21 cellular contexts compared by ENCODE assay signal in the genomic region with DNA sequence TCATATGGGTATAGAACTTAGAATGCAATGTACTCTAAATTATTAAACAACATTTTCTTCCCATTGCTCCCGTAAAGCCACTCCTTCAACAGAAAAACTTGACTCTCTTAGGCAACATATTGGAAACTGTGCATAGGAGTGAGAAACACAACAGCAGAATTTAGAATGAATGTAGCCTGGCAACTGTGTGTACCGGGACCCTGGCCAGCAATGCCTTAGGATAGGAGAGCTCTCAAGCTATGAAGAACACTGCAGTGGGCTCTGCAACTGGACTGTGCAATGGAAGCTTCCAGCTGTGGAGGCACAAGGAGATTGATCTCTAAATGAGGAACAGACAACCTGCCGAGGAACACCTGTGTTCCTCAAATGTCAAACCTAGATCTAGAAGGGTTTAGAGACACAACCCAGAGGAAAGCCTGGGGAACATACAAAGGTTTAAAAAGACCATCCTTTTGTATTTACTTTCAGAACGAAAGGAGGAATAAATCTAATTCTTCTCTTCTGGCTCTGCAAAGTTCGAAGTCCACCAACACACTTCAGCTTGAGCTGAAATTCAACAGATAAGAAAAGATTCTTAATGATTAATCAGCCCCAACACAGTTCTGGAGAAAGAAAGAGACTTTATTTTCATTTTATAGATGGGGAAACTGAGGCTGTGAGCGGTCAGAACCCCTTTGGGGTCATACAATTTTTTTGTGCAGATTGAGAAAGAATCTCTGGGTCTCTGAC. TPM values are rescaled to one million over a fixed set of nuclear protein-coding genes. Genes with fewer than 3 reads are reported as not detected.
DNase-seq lines count a peak whose midpoint lies in the region; ATAC-seq and TF ChIP-seq lines count a peak whose summit lies in the region.
"Had no signal": no experiment of that assay in that cellular context is flagged by ENCODE, and none has a peak within 500 bp of the region (broad histone marks: within the 10 kb centered on the region; RNA-seq: fewer than 3 reads in every experiment).

No MANE protein-coding gene starts in this region.

- peak overlapping the region; percentile 5 for H2AFZ ChIP-seq in mammary epithelial cell (ENCODE audit: low read depth, low read length)
- H2AFZ ChIP-seq: GM23338 had no signal

- TF ChIP-seq CTCF in mammary epithelial cell (conservative IDR thresholded peaks at IDR 0.05 in 1 of 2, IDR thresholded peaks at IDR 0.05 in 1 of 2; ENCODE audit: extremely low read depth in 1 of 2, insufficient read depth in 1 of 2, low read depth in 1 of 2, low read length in 2 of 2) (no peak), MCF 10A (IDR thresholded peaks at IDR 0.05; ENCODE audit: unreplicated experiment) (no peak), liver (IDR thresholded peaks at IDR 0.05; ENCODE audit: low read depth, low read length, missing input control) (no peak)

- no peaks in the 10 kb centered on the region for H4K20me1 ChIP-seq in mammary epithelial cell (ENCODE audit: insufficient read depth, low read length)

- WGBS in mammary epithelial cell (ENCODE audit: low coverage, missing lambda C conversion rate): 68% methylated on average over 6 of the region's 6 CpGs
- WGBS in liver: 52% methylated on average over 6 of the region's 6 CpGs

- no peaks in the 10 kb centered on the region for H3K36me3 Mint-ChIP-seq in MCF 10A (ENCODE audit: insufficient read depth, unreplicated experiment)
- H3K36me3 Mint-ChIP-seq: activated naive CD8-positive, alpha-beta T cell treated with anti-CD3 and anti-CD28 coated beads for 36 hours had no signal

- H3K9me3 Mint-ChIP-seq in MCF 10A (ENCODE audit: unreplicated experiment): no peaks in the 10 kb centered on the region
- H3K9me3 Mint-ChIP-seq: activated naive CD8-positive, alpha-beta T cell treated with anti-CD3 and anti-CD28 coated beads for 36 hours; GM23338; neural crest cell had no signal

- H3K79me2 ChIP-seq in mammary epithelial cell (ENCODE audit: insufficient read depth, low read length): no peaks in the 10 kb centered on the region

- no peaks in the 10 kb centered on the region for H3K27me3 ChIP-seq in mammary epithelial cell (ENCODE audit: insufficient read depth, low read length)
- no peaks in the 10 kb centered on the region for H3K27me3 ChIP-seq in liver (ENCODE audit: control insufficient read depth in 4 of 4, insufficient read depth in 4 of 4, low read length in 3 of 4)
- H3K27me3 ChIP-seq: thyroid gland had no signal

- no peak overlapping the region for H3K4me3 ChIP-seq in mammary epithelial cell (replicated peaks in 1 of 3; ENCODE audit: insufficient read depth in 1 of 3, low read depth in 2 of 3, low read length in 3 of 3)
- no peak overlapping the region for H3K4me3 ChIP-seq in liver (ENCODE audit: low read depth in 1 of 3, low read length in 3 of 3)
- H3K4me3 ChIP-seq: GM23338, SK-N-MC, thyroid gland had no signal

- H3K9ac ChIP-seq in mammary epithelial cell (ENCODE audit: insufficient read depth, low read length) (no peak overlapping the region), liver (ENCODE audit: low read depth in 1 of 2, low read length in 2 of 2) (no peak overlapping the region)

- no TSS peak for BruUV-seq in mammary epithelial cell (replicated peaks; lab: Mats Ljungman, UMichigan)
- BruUV-seq in MCF 10A (replicated peaks; lab: Mats Ljungman, UMichigan): no TSS peak

- no peak overlapping the region for H3K4me3 Mint-ChIP-seq in MCF 10A (ENCODE audit: unreplicated experiment)
- H3K4me3 Mint-ChIP-seq: activated naive CD8-positive, alpha-beta T cell treated with anti-CD3 and anti-CD28 coated beads for 36 hours; GM23338; neural crest cell had no signal

- H3K36me3 ChIP-seq in mammary epithelial cell (ENCODE audit: insufficient read depth, low read length): no peaks in the 10 kb centered on the region
- no peaks in the 10 kb centered on the region for H3K36me3 ChIP-seq in liver (ENCODE audit: control insufficient read depth in 4 of 4, insufficient read depth in 3 of 4, low read depth in 1 of 4, low read length in 3 of 4)
- H3K36me3 ChIP-seq: thyroid gland had no signal

- H3K4me1 ChIP-seq in mammary epithelial cell (ENCODE audit: insufficient read depth, low read length) (peaks cover 18% of the 10 kb centered on the region), liver (ENCODE audit: control insufficient read depth in 4 of 4, insufficient read depth in 4 of 4, low read length in 3 of 4) (peaks cover 0 to 13% (median 2%) of the 10 kb centered on the region in 4 donors)
- H3K4me1 ChIP-seq: thyroid gland had no signal

- no peak overlapping the region for H3K4me2 ChIP-seq in mammary epithelial cell (ENCODE audit: insufficient read depth, low read depth, low read length)
- H3K4me2 ChIP-seq: GM23338 had no signal

- ATAC-seq in activated CD4-positive, CD25-positive, alpha-beta regulatory T cell treated with anti-CD3 and anti-CD28 coated beads, Interleukin-2, amount 50 U/mL, for 24 hours: no peak
- ATAC-seq: esophagus mucosa; GM23338; stimulated activated naive CD8-positive, alpha-beta T cell treated with anti-CD3 and anti-CD28 coated beads, Interleukin-15, Interleukin-2, amounts not matched to agents 100 U/mL and 50 U/mL, for 24 hours had no signal

- intact Hi-C loops in mammary epithelial cell (cut with micrococcal nuclease) (loop anchor here (5.0 kb wide), 1 partner anchor 50 kb away; a partner anchor contains a TSS), MCF 10A (cut with micrococcal nuclease) (no loop called here)

- dilution Hi-C loops in mammary epithelial cell (cut with HindIII; ENCODE audit: low sequenced_read_pairs): no loop called here

- peaks cover 15% of the 10 kb centered on the region for H3K4me1 Mint-ChIP-seq in MCF 10A (ENCODE audit: insufficient read depth, unreplicated experiment)
- H3K4me1 Mint-ChIP-seq: activated naive CD8-positive, alpha-beta T cell treated with anti-CD3 and anti-CD28 coated beads for 36 hours; neural crest cell had no signal

- no peak for TF ChIP-seq RAD21 in liver (IDR thresholded peaks at IDR 0.05)

- no peak overlapping the region for H3K27ac Mint-ChIP-seq in MCF 10A (ENCODE audit: low read depth, unreplicated experiment)
- H3K27ac Mint-ChIP-seq: activated naive CD8-positive, alpha-beta T cell treated with anti-CD3 and anti-CD28 coated beads for 36 hours; GM23338 had no signal

- no peak for DNase-seq in mammary epithelial cell
- no peak for DNase-seq in MCF 10A (ENCODE audit: unreplicated experiment)
- DNase-seq in fibroblast of the conjunctiva (ENCODE audit: low read depth): peak; percentile 68
- no peak for DNase-seq in NCI-H526 treated with DMSO at 0.1 percent for 48 hours (lab: John Stamatoyannopoulos, UW)
- no peak for DNase-seq in effector CD8-positive, alpha-beta T cell (lab: John Stamatoyannopoulos, UW)
- no peak for DNase-seq in DMS153 (lab: John Stamatoyannopoulos, UW)
- DNase-seq: activated CD8-positive, alpha-beta memory T cell treated with anti-CD3 and anti-CD28 coated beads, Interleukin-2, amount 50 U/mL, for 4 hours; activated naive CD8-positive, alpha-beta T cell treated with anti-CD3 and anti-CD28 coated beads for 36 hours; effector CD4-positive, alpha-beta T cell; NCI-H1436 treated with DMSO at 0.1 percent for 48 hours; NCI-H510A treated with DMSO at 0.1 percent for 48 hours; stimulated activated CD4-positive, alpha-beta T cell treated with anti-CD3 and anti-CD28 coated beads, Interleukin-4, amount 100 ng/mL, for 1 hour; stimulated activated naive CD8-positive, alpha-beta T cell treated with anti-CD3 and anti-CD28 coated beads, Interleukin-15, Interleukin-2, amounts not matched to agents 100 U/mL and 50 U/mL, for 24 hours; thyroid gland had no signal

- in situ Hi-C loops in mammary epithelial cell (cut with MboI; ENCODE audit: low sequenced_read_pairs in 2 of 2): no loop called here

- H3K27me3 Mint-ChIP-seq in MCF 10A (ENCODE audit: insufficient read depth, unreplicated experiment): no peaks in the 10 kb centered on the region

- POLR2A ChIA-PET in MCF 10A (lab: Yijun Ruan, JAX): interaction anchor here (2.2 kb wide), 1 partner anchor 52 kb away, joined by 16 read pairs; a partner anchor contains a TSS

- H3K9me3 ChIP-seq in mammary epithelial cell (replicated peaks; ENCODE audit: insufficient read depth, low read length): no peaks in the 10 kb centered on the region
- H3K9me3 ChIP-seq in liver (ENCODE audit: control insufficient read depth in 4 of 4, low read length in 3 of 4): no peaks in the 10 kb centered on the region
- H3K9me3 ChIP-seq: thyroid gland had no signal

- H3K27ac ChIP-seq in mammary epithelial cell (ENCODE audit: insufficient read depth, low read depth, low read length): no peak overlapping the region
- no peak overlapping the region for H3K27ac ChIP-seq in liver (ENCODE audit: low read depth in 1 of 2, low read length in 2 of 2)
- H3K27ac ChIP-seq: SK-N-MC, thyroid gland, VCaP had no signal

- CTCF ChIA-PET in mammary epithelial cell (lab: Charles Lee; ENCODE audit: low non-redundant PET): no interaction called here
- CTCF ChIA-PET in MCF 10A (lab: Yijun Ruan, JAX): interaction anchor here (0.5 to 1.5 kb wide), 2 partner anchors 31 to 118 kb away, joined by 4 read pairs; no protein-coding TSS in a partner anchor

TF ChIP-seq in liver, 16 proteins besides CTCF, POLR2A, EP300 and RAD21:
- TF ChIP-seq JUND (IDR thresholded peaks at IDR 0.05) (no peak), HNF4A (conservative IDR thresholded peaks at IDR 0.05) (peak; percentile 6 to 22)

RNA-seq across cellular contexts. Expression of a gene that starts 51.5 kb away (rescaled TPM):
- total RNA-seq in mammary epithelial cell (10 to 100 TPM; 31.5 to 40.0 TPM), MCF 10A (2022) (10.1 and 11.3 TPM in 2 replicates), liver (10 to 100 TPM; 19.8 to 24.8 TPM)
- polyA plus RNA-seq in mammary epithelial cell (12.6 TPM), liver (1 to 10 TPM; 5.0 to 6.8 TPM)
- polyA minus RNA-seq in mammary epithelial cell: 30.9 TPM
